Comparison of ENCODE assay signal across 8 cellular contexts in the genomic region with DNA sequence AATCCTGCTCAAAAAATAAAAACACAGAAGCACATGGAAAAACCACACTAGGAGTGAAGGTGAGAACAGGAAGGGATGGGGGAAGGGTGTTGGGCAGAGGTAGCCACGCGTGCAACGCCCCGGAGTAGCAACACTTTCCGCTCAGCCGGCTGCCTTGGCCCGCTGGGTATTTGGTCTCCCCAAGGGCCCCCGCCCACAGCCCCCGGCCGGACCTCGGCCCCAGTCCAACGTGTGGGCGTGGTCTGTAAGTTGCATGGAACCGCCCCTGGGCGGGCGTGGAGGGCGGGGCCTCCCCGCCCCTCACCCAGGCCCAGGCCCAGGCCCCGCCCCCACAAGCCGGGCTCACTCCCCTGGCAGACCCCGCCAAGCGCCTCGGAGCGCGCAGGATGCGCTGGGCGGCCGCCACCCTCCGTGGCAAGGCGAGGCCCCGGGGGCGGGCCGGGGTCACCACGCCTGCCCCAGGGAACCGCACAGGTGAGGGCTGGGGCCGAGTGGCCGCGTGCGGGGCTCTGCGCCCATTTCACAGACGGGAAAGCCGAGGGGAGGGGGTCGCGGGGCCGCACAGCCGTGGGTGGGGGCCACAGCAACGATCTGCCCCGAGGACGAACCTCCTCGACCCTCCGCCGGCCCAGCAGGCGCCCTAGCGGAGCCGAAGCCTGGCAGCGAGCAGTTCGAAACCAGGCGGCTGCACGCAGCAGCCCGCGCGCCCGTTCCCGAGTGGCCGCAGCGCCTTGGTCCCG.
DNase-seq lines count a peak whose midpoint lies in the region; ATAC-seq, FAIRE-seq and TF ChIP-seq lines count a peak whose summit lies in the region.
"Had no signal": no experiment of that assay in that cellular context is flagged by ENCODE, and none has a peak within 500 bp of the region (broad histone marks: within the 10 kb centered on the region; RNA-seq: fewer than 3 reads in every experiment).

TSS of gene SUSD3 (plus strand) at position 345 of the 740 bp plus-strand sequence. CDS start at position 387, 42 bp downstream.

- H3K9me3 Mint-ChIP-seq in activated naive CD4-positive, alpha-beta T cell treated with anti-CD3 and anti-CD28 coated beads, Interleukin-2, amount 50 U/mL, for 24 hours, result no peaks in the 10 kb centered on the region

- H3K36me3 ChIP-seq in iPS DF 6.9 (ENCODE audit: control insufficient read depth, insufficient read depth, low read length), result no peaks in the 10 kb centered on the region

- peak within 1 kb of the TSS; percentile 54; the same call in 1 of the 2 replicates for H3K4me3 ChIP-seq in iPS DF 6.9 (ENCODE audit: low read length)

- H3K4me1 Mint-ChIP-seq in activated naive CD4-positive, alpha-beta T cell treated with anti-CD3 and anti-CD28 coated beads, Interleukin-2, amount 50 U/mL, for 24 hours, result peaks cover 69% of the 10 kb centered on the region

- peak within 1 kb of the TSS; percentile 98 for H3K27ac Mint-ChIP-seq in activated naive CD4-positive, alpha-beta T cell treated with anti-CD3 and anti-CD28 coated beads, Interleukin-2, amount 50 U/mL, for 24 hours

- peak; percentile 61 for ATAC-seq in HG02885 (IDR thresholded peaks at IDR 0.05; ENCODE audit: poor library complexity, unreplicated experiment)

- peak within 1 kb of the TSS; percentile 88 for H3K4me3 Mint-ChIP-seq in activated naive CD4-positive, alpha-beta T cell treated with anti-CD3 and anti-CD28 coated beads, Interleukin-2, amount 50 U/mL, for 24 hours

- WGBS in iPS DF 6.9 (ENCODE audit: insufficient coverage, insufficient read length), result no CpG with 5 or more reads among the region's 67 CpGs

- no peaks in the 10 kb centered on the region for H3K27me3 ChIP-seq in iPS DF 6.9 (ENCODE audit: control insufficient read depth, insufficient read depth, low read length)

- no peaks in the 10 kb centered on the region for H3K9me3 ChIP-seq in iPS DF 6.9 (ENCODE audit: control insufficient read depth, insufficient read depth, low read length)

- H3K27me3 Mint-ChIP-seq in activated naive CD4-positive, alpha-beta T cell treated with anti-CD3 and anti-CD28 coated beads, Interleukin-2, amount 50 U/mL, for 24 hours, result no peaks in the 10 kb centered on the region

- TF ChIP-seq POLR2A in GM18526 (IDR thresholded peaks at IDR 0.05; ENCODE audit: extremely low read depth, insufficient read length) (peak; percentile 78), H54 (IDR thresholded peaks at IDR 0.05; ENCODE audit: low read depth, low read length) (no peak)

- no peaks in the 10 kb centered on the region for H3K36me3 Mint-ChIP-seq in activated naive CD4-positive, alpha-beta T cell treated with anti-CD3 and anti-CD28 coated beads, Interleukin-2, amount 50 U/mL, for 24 hours

- H3K4me1 ChIP-seq in iPS DF 6.9 (ENCODE audit: control insufficient read depth, insufficient read depth, low read length), result peaks cover 10% of the 10 kb centered on the region

- peak; percentile 83 for DNase-seq in RPMI8226
- DNase-seq in iPS DF 6.9 (ENCODE audit: low read depth, low spot score), result peak; percentile 54
- peak in 2 of 3 donors; percentile 35 to 63 for DNase-seq in stimulated activated CD4-positive, alpha-beta T cell treated with anti-CD3 and anti-CD28 coated beads, Interleukin-12 subunit alpha, Interleukin-12 subunit beta, amount 100 ng/mL, for 48 hours (ENCODE audit: low read depth in 2 of 3, low spot score in 1 of 3)
- no peak for DNase-seq in H54 (ENCODE audit: insufficient read length, low spot score)

- FAIRE-seq in H54 (lab: Jason Lieb, UNC), result no peak
- FAIRE-seq: islet of Langerhans had no signal

- H3K27ac ChIP-seq in iPS DF 6.9 (ENCODE audit: low read length), result no peak within 1 kb of the TSS
